In the genomic region with DNA sequence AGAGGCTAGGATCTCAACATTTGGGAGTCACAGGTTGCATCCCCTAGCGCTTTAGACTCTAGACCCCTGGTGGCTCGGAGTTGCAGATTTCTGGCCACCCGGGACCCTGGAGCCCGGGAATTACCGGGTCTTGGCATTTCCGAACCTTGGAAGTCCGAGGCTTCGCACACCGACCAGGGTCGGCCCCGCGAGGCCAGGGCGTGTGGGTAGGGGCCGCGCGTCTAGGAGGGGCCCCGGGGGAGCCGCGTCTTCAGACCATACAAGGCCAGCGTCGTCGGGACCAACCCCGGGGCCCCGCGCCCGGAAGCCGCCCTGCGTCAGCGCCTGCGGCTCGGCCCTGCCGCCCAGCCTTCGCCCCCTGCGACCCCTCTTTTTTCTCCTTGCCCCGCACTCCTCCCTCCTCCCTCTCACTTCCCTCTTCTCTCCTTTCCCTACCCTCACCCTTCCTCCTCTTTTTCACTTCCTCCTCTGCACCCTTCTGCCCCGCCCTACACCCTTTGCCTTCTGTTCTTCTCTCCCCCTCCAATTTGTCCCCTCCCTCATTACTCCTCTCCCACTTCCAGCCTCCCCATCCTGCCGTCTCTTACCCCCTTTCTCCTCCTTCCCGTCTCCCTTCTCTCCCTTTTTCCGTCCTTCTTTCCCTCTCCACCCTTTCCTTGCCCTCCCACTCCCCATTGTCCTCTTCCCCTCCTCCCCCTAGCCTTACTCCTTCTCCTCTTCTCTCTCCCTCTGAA, we compare ENCODE assay signal across 1 cellular context.
TF ChIP-seq lines count a peak whose summit lies in the region.

No MANE protein-coding gene starts in this region.

TF ChIP-seq in K562, 482 proteins besides CTCF, POLR2A, EP300 and RAD21 (continued from another document and continues in another):
- TF ChIP-seq, protein P1, sequence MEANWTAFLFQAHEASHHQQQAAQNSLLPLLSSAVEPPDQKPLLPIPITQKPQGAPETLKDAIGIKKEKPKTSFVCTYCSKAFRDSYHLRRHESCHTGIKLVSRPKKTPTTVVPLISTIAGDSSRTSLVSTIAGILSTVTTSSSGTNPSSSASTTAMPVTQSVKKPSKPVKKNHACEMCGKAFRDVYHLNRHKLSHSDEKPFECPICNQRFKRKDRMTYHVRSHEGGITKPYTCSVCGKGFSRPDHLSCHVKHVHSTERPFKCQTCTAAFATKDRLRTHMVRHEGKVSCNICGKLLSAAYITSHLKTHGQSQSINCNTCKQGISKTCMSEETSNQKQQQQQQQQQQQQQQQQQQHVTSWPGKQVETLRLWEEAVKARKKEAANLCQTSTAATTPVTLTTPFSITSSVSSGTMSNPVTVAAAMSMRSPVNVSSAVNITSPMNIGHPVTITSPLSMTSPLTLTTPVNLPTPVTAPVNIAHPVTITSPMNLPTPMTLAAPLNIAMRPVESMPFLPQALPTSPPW (CRISPR knock-in tag; IDR thresholded peaks at IDR 0.05): peak; percentile 90
- TF ChIP-seq PHB (CRISPR knock-in tag; IDR thresholded peaks at IDR 0.05) (peak; percentile 64; the same call in 1 of the 2 replicates), ZKSCAN8 (CRISPR knock-in tag; IDR thresholded peaks at IDR 0.05) (no peak), TEAD1 (CRISPR knock-in tag; IDR thresholded peaks at IDR 0.05) (no peak), RUNX1 (IDR thresholded peaks at IDR 0.05; ENCODE audit: low read depth) (no peak), ZNF384 (IDR thresholded peaks at IDR 0.05; ENCODE audit: low read depth, low read length) (no peak), NFE2 (IDR thresholded peaks at IDR 0.05; ENCODE audit: low read depth) (no peak), PHTF2 (CRISPR knock-in tag; IDR thresholded peaks at IDR 0.05) (no peak), CREM (IDR thresholded peaks at IDR 0.05; ENCODE audit: low read depth) (0 out of 2 replicates have a peak, but pooled peaks have one; percentile 13), HMGN3 (IDR thresholded peaks at IDR 0.05; ENCODE audit: borderline replicate concordance, extremely low read depth, insufficient read length, low read depth, low read length) (peak; percentile 10), THRAP3 (IDR thresholded peaks at IDR 0.05; ENCODE audit: borderline replicate concordance) (0 out of 2 replicates have a peak, but pooled peaks have one; percentile 25), CSDE1 (IDR thresholded peaks at IDR 0.05) (0 out of 4 replicates have a peak, but pooled peaks of 1 of the 2 experiments have one; percentile 49), ZSCAN32 (CRISPR knock-in tag; IDR thresholded peaks at IDR 0.05) (0 out of 2 replicates have a peak, but pooled peaks have one; percentile 25), DNMT1 (IDR thresholded peaks at IDR 0.05) (0 out of 2 replicates have a peak, but pooled peaks have one; percentile 62), RBFOX2 (IDR thresholded peaks at IDR 0.05; ENCODE audit: low read depth, low read length) (peak; percentile 87), SIN3A (IDR thresholded peaks at IDR 0.05; ENCODE audit: borderline replicate concordance in 2 of 2, control insufficient read depth in 1 of 2, low read depth in 2 of 2, low read length in 2 of 2) (peak; percentile 28 to 88; a peak in 2 of 4 replicates), SETDB1 (IDR thresholded peaks at IDR 0.05; ENCODE audit: low read length) (no peak), ETV6 (IDR thresholded peaks at IDR 0.05; ENCODE audit: borderline replicate concordance in 1 of 2, low read depth in 2 of 2, low read length in 1 of 2) (peak in 1 of 2 experiments; percentile 54; a peak in 1 of 4 replicates), ETV6 (CRISPR knock-in tag; IDR thresholded peaks at IDR 0.05; ENCODE audit: borderline replicate concordance) (no peak), TFAM (CRISPR knock-in tag; conservative IDR thresholded peaks at IDR 0.05) (no peak), CHD4 (IDR thresholded peaks at IDR 0.05; ENCODE audit: insufficient read depth, insufficient replicate concordance, low read depth, low read length, poor library complexity, severe bottlenecking) (no peak), ELF4 (CRISPR knock-in tag; IDR thresholded peaks at IDR 0.05) (peak; percentile 90), OTX1 (CRISPR knock-in tag; IDR thresholded peaks at IDR 0.05) (peak; percentile 94), ZSCAN29 (IDR thresholded peaks at IDR 0.05) (0 out of 2 replicates have a peak, but pooled peaks have one; percentile 7), ZNF695 (CRISPR knock-in tag; IDR thresholded peaks at IDR 0.05) (no peak), CBX2 (IDR thresholded peaks at IDR 0.05; ENCODE audit: insufficient read depth, low read length, poor library complexity, severe bottlenecking) (no peak), TOE1 (IDR thresholded peaks at IDR 0.05; ENCODE audit: borderline replicate concordance) (peak; percentile 64; the same call in 1 of the 2 replicates), TOE1 (CRISPR knock-in tag; IDR thresholded peaks at IDR 0.05; ENCODE audit: borderline replicate concordance, low read depth) (no peak), ETV5 (CRISPR knock-in tag; IDR thresholded peaks at IDR 0.05; ENCODE audit: low read depth) (no peak), ZBTB8A (IDR thresholded peaks at IDR 0.05; ENCODE audit: partially characterized antibody) (no peak), ZNF140 (CRISPR knock-in tag; IDR thresholded peaks at IDR 0.05) (no peak), MIER1 (IDR thresholded peaks at IDR 0.05; ENCODE audit: low read depth) (peak; percentile 68; the same call in 1 of the 2 replicates), HLTF (IDR thresholded peaks at IDR 0.05) (peak; percentile 97), SMARCE1 (IDR thresholded peaks at IDR 0.05) (peak; percentile 90), ARID1B (IDR thresholded peaks at IDR 0.05) (peak; percentile 76), CXXC5 (CRISPR knock-in tag; IDR thresholded peaks at IDR 0.05) (peak; percentile 2; the same call in 1 of the 2 replicates), EWSR1 (IDR thresholded peaks at IDR 0.05; ENCODE audit: borderline replicate concordance, low read depth, partially characterized antibody) (no peak), IRF2 (CRISPR knock-in tag; IDR thresholded peaks at IDR 0.05) (no peak), TAL1 (IDR thresholded peaks at IDR 0.05) (peak; percentile 24; the same call in 1 of the 2 replicates), ZNF507 (tag; conservative IDR thresholded peaks at IDR 0.05) (no peak), SNIP1 (IDR thresholded peaks at IDR 0.05; ENCODE audit: low read depth) (peak; percentile 50), CEBPG (CRISPR knock-in tag; IDR thresholded peaks at IDR 0.05) (no peak), CEBPG (tag; conservative IDR thresholded peaks at IDR 0.05 in 1 of 2, IDR thresholded peaks at IDR 0.05 in 1 of 2) (no peak), SRSF7 (optimal IDR thresholded peaks at IDR 0.05; ENCODE audit: low read depth, low read length) (no peak), JUND (IDR thresholded peaks at IDR 0.05; ENCODE audit: borderline replicate concordance, low read depth, low read length) (no peak), JUND (tag; IDR thresholded peaks at IDR 0.05; ENCODE audit: borderline replicate concordance, low read depth, low read length) (no peak; the same call in 2 of the 3 replicates), NFYB (IDR thresholded peaks at IDR 0.05; ENCODE audit: extremely low read depth, insufficient read length) (no peak), DPF2 (IDR thresholded peaks at IDR 0.05) (peak; percentile 88)
- TF ChIP-seq, protein P2, sequence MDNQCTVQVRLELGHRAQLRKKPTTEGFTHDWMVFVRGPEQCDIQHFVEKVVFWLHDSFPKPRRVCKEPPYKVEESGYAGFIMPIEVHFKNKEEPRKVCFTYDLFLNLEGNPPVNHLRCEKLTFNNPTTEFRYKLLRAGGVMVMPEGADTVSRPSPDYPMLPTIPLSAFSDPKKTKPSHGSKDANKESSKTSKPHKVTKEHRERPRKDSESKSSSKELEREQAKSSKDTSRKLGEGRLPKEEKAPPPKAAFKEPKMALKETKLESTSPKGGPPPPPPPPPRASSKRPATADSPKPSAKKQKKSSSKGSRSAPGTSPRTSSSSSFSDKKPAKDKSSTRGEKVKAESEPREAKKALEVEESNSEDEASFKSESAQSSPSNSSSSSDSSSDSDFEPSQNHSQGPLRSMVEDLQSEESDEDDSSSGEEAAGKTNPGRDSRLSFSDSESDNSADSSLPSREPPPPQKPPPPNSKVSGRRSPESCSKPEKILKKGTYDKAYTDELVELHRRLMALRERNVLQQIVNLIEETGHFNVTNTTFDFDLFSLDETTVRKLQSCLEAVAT (IDR thresholded peaks at IDR 0.05): peak; percentile 91 to 95
- TF ChIP-seq, protein P3, sequence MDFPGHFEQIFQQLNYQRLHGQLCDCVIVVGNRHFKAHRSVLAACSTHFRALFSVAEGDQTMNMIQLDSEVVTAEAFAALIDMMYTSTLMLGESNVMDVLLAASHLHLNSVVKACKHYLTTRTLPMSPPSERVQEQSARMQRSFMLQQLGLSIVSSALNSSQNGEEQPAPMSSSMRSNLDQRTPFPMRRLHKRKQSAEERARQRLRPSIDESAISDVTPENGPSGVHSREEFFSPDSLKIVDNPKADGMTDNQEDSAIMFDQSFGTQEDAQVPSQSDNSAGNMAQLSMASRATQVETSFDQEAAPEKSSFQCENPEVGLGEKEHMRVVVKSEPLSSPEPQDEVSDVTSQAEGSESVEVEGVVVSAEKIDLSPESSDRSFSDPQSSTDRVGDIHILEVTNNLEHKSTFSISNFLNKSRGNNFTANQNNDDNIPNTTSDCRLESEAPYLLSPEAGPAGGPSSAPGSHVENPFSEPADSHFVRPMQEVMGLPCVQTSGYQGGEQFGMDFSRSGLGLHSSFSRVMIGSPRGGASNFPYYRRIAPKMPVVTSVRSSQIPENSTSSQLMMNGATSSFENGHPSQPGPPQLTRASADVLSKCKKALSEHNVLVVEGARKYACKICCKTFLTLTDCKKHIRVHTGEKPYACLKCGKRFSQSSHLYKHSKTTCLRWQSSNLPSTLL (IDR thresholded peaks at IDR 0.05): 0 out of 2 replicates have a peak, but pooled peaks have one; percentile 70
- TF ChIP-seq, protein P4, sequence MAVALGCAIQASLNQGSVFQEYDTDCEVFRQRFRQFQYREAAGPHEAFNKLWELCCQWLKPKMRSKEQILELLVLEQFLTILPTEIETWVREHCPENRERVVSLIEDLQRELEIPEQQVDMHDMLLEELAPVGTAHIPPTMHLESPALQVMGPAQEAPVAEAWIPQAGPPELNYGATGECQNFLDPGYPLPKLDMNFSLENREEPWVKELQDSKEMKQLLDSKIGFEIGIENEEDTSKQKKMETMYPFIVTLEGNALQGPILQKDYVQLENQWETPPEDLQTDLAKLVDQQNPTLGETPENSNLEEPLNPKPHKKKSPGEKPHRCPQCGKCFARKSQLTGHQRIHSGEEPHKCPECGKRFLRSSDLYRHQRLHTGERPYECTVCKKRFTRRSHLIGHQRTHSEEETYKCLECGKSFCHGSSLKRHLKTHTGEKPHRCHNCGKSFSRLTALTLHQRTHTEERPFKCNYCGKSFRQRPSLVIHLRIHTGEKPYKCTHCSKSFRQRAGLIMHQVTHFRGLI (CRISPR knock-in tag; IDR thresholded peaks at IDR 0.05): no peak
- TF ChIP-seq, protein P5, sequence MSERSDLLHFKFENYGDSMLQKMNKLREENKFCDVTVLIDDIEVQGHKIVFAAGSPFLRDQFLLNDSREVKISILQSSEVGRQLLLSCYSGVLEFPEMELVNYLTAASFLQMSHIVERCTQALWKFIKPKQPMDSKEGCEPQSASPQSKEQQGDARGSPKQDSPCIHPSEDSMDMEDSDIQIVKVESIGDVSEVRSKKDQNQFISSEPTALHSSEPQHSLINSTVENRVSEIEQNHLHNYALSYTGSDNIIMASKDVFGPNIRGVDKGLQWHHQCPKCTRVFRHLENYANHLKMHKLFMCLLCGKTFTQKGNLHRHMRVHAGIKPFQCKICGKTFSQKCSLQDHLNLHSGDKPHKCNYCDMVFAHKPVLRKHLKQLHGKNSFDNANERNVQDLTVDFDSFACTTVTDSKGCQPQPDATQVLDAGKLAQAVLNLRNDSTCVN (CRISPR knock-in tag; IDR thresholded peaks at IDR 0.05): peak; percentile 95
- TF ChIP-seq, protein P6, sequence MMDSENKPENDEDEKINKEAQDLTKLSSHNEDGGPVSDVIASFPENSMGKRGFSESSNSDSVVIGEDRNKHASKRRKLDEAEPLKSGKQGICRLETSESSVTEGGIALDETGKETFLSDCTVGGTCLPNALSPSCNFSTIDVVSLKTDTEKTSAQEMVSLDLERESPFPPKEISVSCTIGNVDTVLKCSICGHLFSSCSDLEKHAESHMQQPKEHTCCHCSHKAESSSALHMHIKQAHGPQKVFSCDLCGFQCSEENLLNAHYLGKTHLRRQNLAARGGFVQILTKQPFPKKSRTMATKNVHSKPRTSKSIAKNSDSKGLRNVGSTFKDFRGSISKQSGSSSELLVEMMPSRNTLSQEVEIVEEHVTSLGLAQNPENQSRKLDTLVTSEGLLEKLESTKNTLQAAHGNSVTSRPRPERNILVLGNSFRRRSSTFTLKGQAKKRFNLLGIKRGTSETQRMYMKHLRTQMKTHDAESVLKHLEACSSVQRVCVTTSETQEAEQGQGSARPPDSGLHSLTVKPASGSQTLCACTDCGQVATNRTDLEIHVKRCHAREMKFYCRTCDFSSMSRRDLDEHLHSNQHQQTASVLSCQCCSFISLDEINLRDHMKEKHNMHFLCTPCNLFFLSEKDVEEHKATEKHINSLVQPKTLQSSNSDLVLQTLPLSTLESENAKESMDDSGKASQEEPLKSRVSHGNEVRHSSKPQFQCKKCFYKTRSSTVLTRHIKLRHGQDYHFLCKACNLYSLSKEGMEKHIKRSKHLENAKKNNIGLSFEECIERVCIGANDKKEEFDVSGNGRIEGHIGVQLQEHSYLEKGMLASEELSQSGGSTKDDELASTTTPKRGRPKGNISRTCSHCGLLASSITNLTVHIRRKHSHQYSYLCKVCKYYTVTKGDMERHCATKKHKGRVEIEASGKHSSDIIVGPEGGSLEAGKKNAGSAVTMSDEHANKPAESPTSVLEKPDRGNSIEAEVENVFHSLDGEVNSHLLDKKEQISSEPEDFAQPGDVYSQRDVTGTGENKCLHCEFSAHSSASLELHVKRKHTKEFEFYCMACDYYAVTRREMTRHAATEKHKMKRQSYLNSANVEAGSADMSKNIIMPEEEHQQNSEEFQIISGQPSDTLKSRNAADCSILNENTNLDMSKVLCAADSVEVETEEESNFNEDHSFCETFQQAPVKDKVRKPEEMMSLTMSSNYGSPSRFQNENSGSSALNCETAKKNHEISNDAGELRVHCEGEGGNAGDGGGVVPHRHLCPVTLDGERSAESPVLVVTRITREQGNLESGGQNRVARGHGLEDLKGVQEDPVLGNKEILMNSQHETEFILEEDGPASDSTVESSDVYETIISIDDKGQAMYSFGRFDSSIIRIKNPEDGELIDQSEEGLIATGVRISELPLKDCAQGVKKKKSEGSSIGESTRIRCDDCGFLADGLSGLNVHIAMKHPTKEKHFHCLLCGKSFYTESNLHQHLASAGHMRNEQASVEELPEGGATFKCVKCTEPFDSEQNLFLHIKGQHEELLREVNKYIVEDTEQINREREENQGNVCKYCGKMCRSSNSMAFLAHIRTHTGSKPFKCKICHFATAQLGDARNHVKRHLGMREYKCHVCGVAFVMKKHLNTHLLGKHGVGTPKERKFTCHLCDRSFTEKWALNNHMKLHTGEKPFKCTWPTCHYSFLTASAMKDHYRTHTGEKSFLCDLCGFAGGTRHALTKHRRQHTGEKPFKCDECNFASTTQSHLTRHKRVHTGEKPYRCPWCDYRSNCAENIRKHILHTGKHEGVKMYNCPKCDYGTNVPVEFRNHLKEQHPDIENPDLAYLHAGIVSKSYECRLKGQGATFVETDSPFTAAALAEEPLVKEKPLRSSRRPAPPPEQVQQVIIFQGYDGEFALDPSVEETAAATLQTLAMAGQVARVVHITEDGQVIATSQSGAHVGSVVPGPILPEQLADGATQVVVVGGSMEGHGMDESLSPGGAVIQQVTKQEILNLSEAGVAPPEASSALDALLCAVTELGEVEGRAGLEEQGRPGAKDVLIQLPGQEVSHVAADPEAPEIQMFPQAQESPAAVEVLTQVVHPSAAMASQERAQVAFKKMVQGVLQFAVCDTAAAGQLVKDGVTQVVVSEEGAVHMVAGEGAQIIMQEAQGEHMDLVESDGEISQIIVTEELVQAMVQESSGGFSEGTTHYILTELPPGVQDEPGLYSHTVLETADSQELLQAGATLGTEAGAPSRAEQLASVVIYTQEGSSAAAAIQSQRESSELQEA (IDR thresholded peaks at IDR 0.05; ENCODE audit: low read depth): peak; percentile 44; the same call in 1 of the 2 replicates
